In the genomic region with DNA sequence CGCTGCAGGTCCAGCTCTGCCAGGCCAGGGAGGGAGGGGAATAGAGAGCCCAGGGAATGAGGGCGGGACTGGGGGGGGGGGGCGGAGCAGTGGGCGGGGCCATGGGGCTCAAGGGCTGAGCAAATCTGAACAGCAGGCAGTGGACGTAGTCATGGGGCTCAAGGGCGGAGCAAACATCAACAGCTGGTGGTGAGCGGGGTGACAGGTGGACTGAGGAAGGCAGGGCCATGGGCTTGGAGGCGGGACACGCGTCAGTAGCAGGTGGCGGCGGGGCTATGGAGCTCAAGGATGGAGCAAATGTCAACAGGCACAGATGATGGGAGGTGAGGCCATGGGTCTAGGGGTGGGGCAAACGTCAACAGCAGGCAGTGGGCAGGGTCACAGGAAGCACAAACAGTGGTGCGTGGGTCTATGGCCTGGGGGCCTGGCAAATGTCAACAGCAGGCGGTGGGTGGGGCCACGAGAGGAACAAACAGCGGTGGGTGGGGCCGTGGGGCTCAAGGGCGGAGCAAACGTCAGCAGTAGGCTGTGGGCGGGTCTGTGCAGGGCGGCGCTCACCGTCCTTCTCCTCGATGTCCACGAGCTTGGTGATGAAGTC, we compare ENCODE assay signal across 8 cellular contexts. TPM values are rescaled to one million over a fixed set of nuclear protein-coding genes. Genes with fewer than 3 reads are reported as not detected.
DNase-seq lines count a peak whose midpoint lies in the region; ATAC-seq and TF ChIP-seq lines count a peak whose summit lies in the region.
"Not testable (repeated sequence)": the region's sequence is repeated elsewhere in the genome, so short reads cannot be mapped to it uniquely, and the experiment has no call there.

No MANE protein-coding gene starts in this region.

- H3K4me1 Mint-ChIP-seq in chondrocyte (ENCODE audit: low read depth): not testable (repeated sequence)

- ATAC-seq in GM19328 (IDR thresholded peaks at IDR 0.05; ENCODE audit: unreplicated experiment): peak; percentile 60
- peak; percentile 51 for ATAC-seq in HG03196 (IDR thresholded peaks at IDR 0.05; ENCODE audit: unreplicated experiment)

- not testable (repeated sequence) for H3K36me3 Mint-ChIP-seq in chondrocyte (ENCODE audit: low read depth)

- not testable (repeated sequence) for H3K27me3 ChIP-seq in AG04450 (ENCODE audit: control insufficient read depth, insufficient read depth, low read length)

- H3K27ac ChIP-seq in AG04450 (ENCODE audit: low read depth, low read length): not testable (repeated sequence)

- TF ChIP-seq CTCF in AG04450 (IDR thresholded peaks at IDR 0.05; ENCODE audit: low read depth, low read length); chondrocyte (IDR thresholded peaks at IDR 0.05): not testable (repeated sequence)

- not testable (repeated sequence) for H3K9me3 ChIP-seq in AG04450 (ENCODE audit: control insufficient read depth, insufficient read depth, low read length)

- DNase-seq in AG04450 (ENCODE audit: low read depth, low spot score); chondrocyte (ENCODE audit: low spot score): not testable (repeated sequence)
- DNase-seq in NCI-H526 (lab: John Stamatoyannopoulos, UW): peak; percentile 87 to 94
- DNase-seq in activated CD4-positive, alpha-beta T cell treated with anti-CD3 and anti-CD28 coated beads, Interleukin-2, amount 50 U/mL, for 4 hours: peak; percentile 83
- peak; percentile 80 for DNase-seq in kidney tubule cell (ENCODE audit: low spot score)
- DNase-seq in stimulated activated CD4-positive, alpha-beta T cell treated with anti-CD3 and anti-CD28 coated beads, Interleukin-15, amount 100 ng/mL, for 24 hours: peak; percentile 86

- POLR2A ChIA-PET in AG04450 (lab: Yijun Ruan, JAX): not testable (repeated sequence)

- not testable (repeated sequence) for H3K27me3 Mint-ChIP-seq in chondrocyte (ENCODE audit: low read depth)

- peak overlapping the region; percentile 27 for H3K27ac Mint-ChIP-seq in chondrocyte (ENCODE audit: unreplicated experiment)

- not testable (repeated sequence) for H3K9me3 Mint-ChIP-seq in chondrocyte (ENCODE audit: low read depth)

- peak overlapping the region; percentile 64 for H3K4me3 Mint-ChIP-seq in chondrocyte (ENCODE audit: unreplicated experiment)

- H3K4me3 ChIP-seq in AG04450 (ENCODE audit: low read depth, low read length): peak overlapping the region; percentile 44

- CTCF ChIA-PET in AG04450 (lab: Charles Lee): not testable (repeated sequence)

RNA-seq across cellular contexts. Expression of a gene that starts 5.4 kb away (rescaled TPM):
- polyA plus RNA-seq in AG04450 (2011; rRNA removed): 76.1 and 93.8 TPM in 2 replicates
- 75.7 and 100 TPM in 2 replicates for polyA minus RNA-seq in AG04450 (2011; rRNA and poly(A)+ RNA removed)
- 95.5 to 115 TPM (median 97.1 TPM) in 3 replicates for total RNA-seq in chondrocyte

RNA-seq across cellular contexts. Expression of a gene that starts 26.3 kb away (rescaled TPM):
- polyA plus RNA-seq in AG04450 (2011; rRNA removed): not detected in 2 replicates
- not detected in 2 replicates for polyA minus RNA-seq in AG04450 (2011; rRNA and poly(A)+ RNA removed)
- 0.25 to 0.41 TPM in 2 of 3 replicates, not detected in the other for total RNA-seq in chondrocyte

RNA-seq across cellular contexts. Expression of a gene that starts 41.4 kb away (rescaled TPM):
- polyA plus RNA-seq in AG04450 (2011; rRNA removed): not detected in 2 replicates
- not detected in 2 replicates for polyA minus RNA-seq in AG04450 (2011; rRNA and poly(A)+ RNA removed)
- total RNA-seq in chondrocyte: not detected in 3 replicates

RNA-seq across cellular contexts. Expression of a gene that starts 43.3 kb away (rescaled TPM):
- polyA plus RNA-seq in AG04450 (2011; rRNA removed): 4.6 and 5.1 TPM in 2 replicates
- 11.0 and 11.6 TPM in 2 replicates for polyA minus RNA-seq in AG04450 (2011; rRNA and poly(A)+ RNA removed)
- 14.3 to 19.0 TPM (median 15.5 TPM) in 3 replicates for total RNA-seq in chondrocyte
